Comparison of ENCODE assay signal across 8 cellular contexts in the genomic region with DNA sequence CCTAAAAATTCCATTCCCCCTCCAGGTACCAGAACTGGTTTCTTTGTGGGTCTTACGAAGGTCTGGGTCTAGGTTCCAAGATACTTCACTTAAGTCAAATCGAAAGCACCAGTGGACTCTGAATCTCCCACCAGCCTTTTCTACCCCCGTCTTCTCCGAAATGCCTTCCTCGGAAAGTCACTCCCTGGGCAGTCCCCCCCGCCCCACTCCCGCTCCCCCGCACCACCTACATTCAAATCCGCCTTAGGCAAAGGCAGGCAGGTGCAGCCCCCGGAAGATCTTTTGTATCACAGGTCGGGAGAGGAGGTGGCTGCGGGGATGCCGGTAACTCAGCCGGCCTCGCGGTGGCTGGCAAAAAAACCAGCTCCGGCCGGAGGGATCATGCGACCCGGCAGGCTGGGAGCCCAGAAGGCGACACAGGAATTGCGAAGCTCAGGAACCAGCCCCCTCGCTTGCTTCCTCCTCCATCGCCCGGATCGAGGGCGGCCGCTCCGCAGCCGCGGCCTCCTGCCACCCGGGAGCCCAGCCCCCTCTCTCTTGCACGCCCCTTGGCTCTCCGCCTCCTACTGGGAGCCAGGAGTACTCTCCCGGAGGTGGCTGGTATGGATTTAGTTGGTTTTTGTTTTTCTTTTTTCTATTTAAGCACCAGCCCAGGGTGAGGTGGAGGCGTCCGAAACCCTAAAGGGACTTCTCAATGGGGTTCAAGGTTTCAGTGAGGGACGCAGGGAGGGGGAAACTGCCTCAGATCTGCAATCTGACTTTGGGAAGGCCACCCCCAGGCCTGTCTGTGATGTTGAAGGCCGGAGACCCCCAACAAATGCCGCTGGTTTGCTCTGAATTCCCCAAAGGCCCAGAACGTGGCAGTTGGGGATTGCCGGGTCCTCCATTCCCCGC. TPM values are rescaled to one million over a fixed set of nuclear protein-coding genes. Genes with fewer than 3 reads are reported as not detected.
DNase-seq lines count a peak whose midpoint lies in the region; ATAC-seq and TF ChIP-seq lines count a peak whose summit lies in the region.

A gene (minus strand): TSS at position 481 of the 894 bp plus-strand sequence. CDS start 650 bp downstream, outside the sequence.

- peak within 1 kb of the TSS; percentile 93 to 100 (median 100) for H3K27ac ChIP-seq in dorsolateral prefrontal cortex
- H3K27ac ChIP-seq in right lobe of liver: peak within 1 kb of the TSS; percentile 97 to 98 (median 97)

- peak; percentile 93 for DNase-seq in NCI-H69 (lab: John Stamatoyannopoulos, UW)
- peak; percentile 92 for DNase-seq in activated CD4-positive, alpha-beta memory T cell treated with anti-CD3 and anti-CD28 coated beads for 36 hours
- peak; percentile 65 to 87 (median 76) for DNase-seq in dorsolateral prefrontal cortex
- peak; percentile 90 to 92 (median 91) for DNase-seq in right lobe of liver
- peak; percentile 76 to 89 for DNase-seq in stimulated activated CD4-positive, alpha-beta T cell treated with anti-CD3 and anti-CD28 coated beads, Interleukin-4, amount 100 ng/mL, for 4 hours
- DNase-seq in GM19240 (ENCODE audit: insufficient read length, low spot score): no peak

- ATAC-seq in HG03196 (IDR thresholded peaks at IDR 0.05; ENCODE audit: unreplicated experiment): peak; percentile 24
- ATAC-seq in right lobe of liver: peak; percentile 68 to 75 (median 72)

- CTCF ChIA-PET in activated CD4-positive, alpha-beta memory T cell treated with anti-CD3 and anti-CD28 coated beads for 36 hours (lab: Charles Lee): interaction anchor here (0.6 to 10.8 kb wide), 20 partner anchors 11 to 207 kb away, joined by 3 to 417 read pairs (median 9); a partner anchor contains a TSS

- no peaks in the 10 kb centered on the region for H3K27me3 ChIP-seq in dorsolateral prefrontal cortex
- no peaks in the 10 kb centered on the region for H3K27me3 ChIP-seq in right lobe of liver

- no peaks in the 10 kb centered on the region for H3K9me3 ChIP-seq in right lobe of liver

- peaks cover 45% of the 10 kb centered on the region for H3K36me3 Mint-ChIP-seq in activated CD4-positive, alpha-beta memory T cell treated with anti-CD3 and anti-CD28 coated beads for 36 hours

- H3K4me1 Mint-ChIP-seq in activated CD4-positive, alpha-beta memory T cell treated with anti-CD3 and anti-CD28 coated beads for 36 hours (ENCODE audit: low read depth): peaks cover 8% of the 10 kb centered on the region

- TF ChIP-seq CTCF in dorsolateral prefrontal cortex (IDR thresholded peaks at IDR 0.05 in 54 of 56, conservative IDR thresholded peaks at IDR 0.05 in 2 of 56; ENCODE audit: low read depth in 1 of 56, partially characterized antibody in 56 of 56) (peak in 55 of 56 donors; percentile 22 to 70 (median 52)), right lobe of liver (IDR thresholded peaks at IDR 0.05) (peak; percentile 47 to 84 (median 55))

- intact Hi-C loops in activated CD4-positive, alpha-beta memory T cell treated with anti-CD3 and anti-CD28 coated beads for 36 hours (cut with micrococcal nuclease): loop anchor here (1.0 to 2.0 kb wide), 7 partner anchors 17 to 208 kb away; a partner anchor contains a TSS
- intact Hi-C loops in dorsolateral prefrontal cortex (cut with DNase I): loop anchor here (1.0 to 5.0 kb wide), 4 partner anchors 52 to 152 kb away; no protein-coding TSS in a partner anchor
- intact Hi-C loops in right lobe of liver (cut with DNase I): loop anchor here (5.0 kb wide), 1 partner anchor 60 kb away; no protein-coding TSS in a partner anchor

- peak; percentile 90 for TF ChIP-seq POLR2A in right lobe of liver (IDR thresholded peaks at IDR 0.05)

- no peaks in the 10 kb centered on the region for H3K9me3 Mint-ChIP-seq in activated CD4-positive, alpha-beta memory T cell treated with anti-CD3 and anti-CD28 coated beads for 36 hours

- peak within 1 kb of the TSS; percentile 98 for H3K4me3 Mint-ChIP-seq in activated CD4-positive, alpha-beta memory T cell treated with anti-CD3 and anti-CD28 coated beads for 36 hours

- peak within 1 kb of the TSS; percentile 96 for H3K27ac Mint-ChIP-seq in activated CD4-positive, alpha-beta memory T cell treated with anti-CD3 and anti-CD28 coated beads for 36 hours

- WGBS in right lobe of liver (ENCODE audit: insufficient coverage, low coverage, low lambda C conversion rate, missing lambda C conversion rate): 0% methylated on average over 24 of the region's 43 CpGs

- POLR2A ChIA-PET in activated CD4-positive, alpha-beta memory T cell treated with anti-CD3 and anti-CD28 coated beads for 36 hours (lab: Charles Lee): interaction anchor here (0.6 to 4.0 kb wide), 14 partner anchors 16 to 150 kb away, joined by 3 to 48 read pairs (median 4); a partner anchor contains a TSS

- H3K4me1 ChIP-seq in right lobe of liver: peaks cover 0 to 36% (median 15%) of the 10 kb centered on the region in 4 donors

- H3K4me3 ChIP-seq in GM08714 (ENCODE audit: low read length): peak within 1 kb of the TSS; percentile 89
- peak within 1 kb of the TSS; percentile 64 to 100 (median 89) for H3K4me3 ChIP-seq in dorsolateral prefrontal cortex
- peak within 1 kb of the TSS; percentile 90 to 97 (median 95) for H3K4me3 ChIP-seq in right lobe of liver

- H3K27me3 Mint-ChIP-seq in activated CD4-positive, alpha-beta memory T cell treated with anti-CD3 and anti-CD28 coated beads for 36 hours: no peaks in the 10 kb centered on the region

- no peaks in the 10 kb centered on the region for H3K36me3 ChIP-seq in right lobe of liver

RNA-seq across cellular contexts. Expression of the gene that starts here (rescaled TPM):
- total RNA-seq in activated CD4-positive, alpha-beta memory T cell treated with anti-CD3 and anti-CD28 coated beads for 36 hours: 100 to 1,000 TPM; 126 to 129 TPM
- 100 to 1,000 TPM in 77 of 120 experiments, 10 to 100 TPM in 43; 79.5 to 144 (median 103) TPM for total RNA-seq in dorsolateral prefrontal cortex
- total RNA-seq in right lobe of liver: 10 to 100 TPM; 30.5 to 96.1 (median 63.4) TPM
